ENCODE assay signal across 24 cellular contexts in the genomic region with DNA sequence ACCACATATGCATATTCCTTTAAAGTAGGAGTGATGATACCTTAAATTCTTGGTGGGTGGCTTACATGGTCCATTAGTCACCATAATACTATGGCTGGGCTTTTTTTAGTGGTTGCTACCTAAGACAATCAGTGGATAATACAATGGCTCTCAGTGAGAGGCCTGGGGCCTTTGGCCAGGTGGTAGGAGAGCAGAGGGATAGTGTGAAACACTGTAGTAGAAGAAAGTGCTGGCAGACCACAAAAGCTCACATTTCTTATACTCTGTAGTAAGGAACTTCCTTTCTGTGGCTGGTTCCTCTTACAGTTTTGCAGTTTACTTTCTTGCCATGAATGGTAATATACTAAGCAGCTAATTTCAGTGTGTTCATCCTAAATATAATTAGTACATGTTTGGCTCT.
DNase-seq lines count a peak whose midpoint lies in the region; ATAC-seq and TF ChIP-seq lines count a peak whose summit lies in the region.
"Had no signal": no experiment of that assay in that cellular context is flagged by ENCODE, and none has a peak within 500 bp of the region (broad histone marks: within the 10 kb centered on the region; RNA-seq: fewer than 3 reads in every experiment).

No MANE protein-coding gene starts in this region.

- peaks cover 21% of the 10 kb centered on the region for H3K4me1 Mint-ChIP-seq in WTC11
- no peaks in the 10 kb centered on the region for H3K4me1 Mint-ChIP-seq in activated CD8-positive, alpha-beta T cell treated with anti-CD3 and anti-CD28 coated beads for 36 hours (ENCODE audit: low read depth)
- H3K4me1 Mint-ChIP-seq: CD14-positive monocyte had no signal

- TF ChIP-seq POLR2A in right lobe of liver (IDR thresholded peaks at IDR 0.05), result no peak

- H3K4me1 ChIP-seq in right lobe of liver, result no peaks in the 10 kb centered on the region
- H3K4me1 ChIP-seq: heart right ventricle, sigmoid colon, tibial nerve had no signal

- H3K27ac ChIP-seq in right lobe of liver, result no peak overlapping the region
- H3K27ac ChIP-seq: heart right ventricle, sigmoid colon, tibial nerve, VCaP had no signal

- POLR2A ChIA-PET in WTC11 (lab: Charles Lee), result interaction anchor here (0.6 to 0.7 kb wide), 2 partner anchors 23 to 178 kb away, joined by 3 to 4 read pairs; no protein-coding TSS in a partner anchor
- POLR2A ChIA-PET in activated CD8-positive, alpha-beta T cell treated with anti-CD3 and anti-CD28 coated beads for 36 hours (lab: Charles Lee), result no interaction called here

- intact Hi-C loops in right lobe of liver (cut with DNase I), result no loop called here
- intact Hi-C loops in activated CD8-positive, alpha-beta T cell treated with anti-CD3 and anti-CD28 coated beads for 36 hours (cut with micrococcal nuclease), result no loop called here

- no peaks in the 10 kb centered on the region for H3K27me3 Mint-ChIP-seq in WTC11 (ENCODE audit: low read depth)
- no peaks in the 10 kb centered on the region for H3K27me3 Mint-ChIP-seq in activated CD8-positive, alpha-beta T cell treated with anti-CD3 and anti-CD28 coated beads for 36 hours
- H3K27me3 Mint-ChIP-seq: activated naive CD8-positive, alpha-beta T cell had no signal

- H3K36me3 Mint-ChIP-seq in WTC11, result no peaks in the 10 kb centered on the region
- no peaks in the 10 kb centered on the region for H3K36me3 Mint-ChIP-seq in activated CD8-positive, alpha-beta T cell treated with anti-CD3 and anti-CD28 coated beads for 36 hours (ENCODE audit: low read depth)
- H3K36me3 Mint-ChIP-seq: activated naive CD8-positive, alpha-beta T cell; CD14-positive monocyte had no signal

- H3K27ac Mint-ChIP-seq in WTC11, result no peak overlapping the region
- no peak overlapping the region for H3K27ac Mint-ChIP-seq in activated CD8-positive, alpha-beta T cell treated with anti-CD3 and anti-CD28 coated beads for 36 hours
- H3K27ac Mint-ChIP-seq: activated CD8-positive, alpha-beta T cell treated with anti-CD3 and anti-CD28 coated beads, Interleukin-2, amount 10 ng/mL, durations not matched to agents 7 days and 5 days; activated naive CD8-positive, alpha-beta T cell; CD14-positive monocyte; T-helper 1 cell treated with Interleukin-12 subunit alpha and Interleukin-12 subunit beta and Interleukin-4 antibody, amounts not matched to agents 30 μg/mL and 1 μg/mL, for 36 hours had no signal

- DNase-seq in WTC11 (ENCODE audit: low spot score) (no peak), DMS153 treated with DMSO at 0.1 percent for 48 hours (lab: John Stamatoyannopoulos, UW; ENCODE audit: unreplicated experiment) (no peak), right lobe of liver (no peak)
- no peak for DNase-seq in activated naive CD4-positive, alpha-beta T cell treated with Interleukin-2 at 50 U/mL for 16 hours
- DNase-seq in activated CD8-positive, alpha-beta T cell treated with anti-CD3 and anti-CD28 coated beads for 36 hours, result no peak
- DNase-seq: activated CD8-positive, alpha-beta T cell treated with anti-CD3 and anti-CD28 coated beads, Interleukin-2, amount 10 ng/mL, durations not matched to agents 7 days and 5 days; activated T-cell treated with anti-CD3 and anti-CD28 coated beads, Interleukin-2, amount 50 U/mL, for 48 hours; heart right ventricle; IMR-90; MV-4-11; NCI-H2081; NCI-H510A treated with DMSO at 0.1 percent for 48 hours; SIG-M5; sigmoid colon; stimulated activated naive CD4-positive, alpha-beta T cell treated with Interleukin-2 at 50 U/mL for 16 hours had no signal

- H3K27me3 ChIP-seq in right lobe of liver, result no peaks in the 10 kb centered on the region
- H3K27me3 ChIP-seq: heart right ventricle, sigmoid colon, tibial nerve had no signal

- CTCF ChIA-PET in WTC11 (lab: Charles Lee), result interaction anchor here (1.0 kb wide), 1 partner anchor 9 kb away, joined by 3 read pairs; no protein-coding TSS in a partner anchor
- CTCF ChIA-PET in activated CD8-positive, alpha-beta T cell treated with anti-CD3 and anti-CD28 coated beads for 36 hours (lab: Charles Lee), result no interaction called here

- ATAC-seq in GM18519 (IDR thresholded peaks at IDR 0.05; ENCODE audit: low FRiP score, unreplicated experiment) (peak; percentile 78), GM21390 (IDR thresholded peaks at IDR 0.05; ENCODE audit: unreplicated experiment) (peak; percentile 68), HG03095 (IDR thresholded peaks at IDR 0.05; ENCODE audit: unreplicated experiment) (peak; percentile 67), WTC11 (peak; percentile 91), right lobe of liver (no peak)
- ATAC-seq in activated CD8-positive, alpha-beta T cell treated with anti-CD3 and anti-CD28 coated beads for 36 hours, result no peak
- ATAC-seq: activated CD8-positive, alpha-beta T cell treated with anti-CD3 and anti-CD28 coated beads, Interleukin-2, amount 10 ng/mL, durations not matched to agents 7 days and 5 days; heart right ventricle had no signal

- TF ChIP-seq CTCF in WTC11 (IDR thresholded peaks at IDR 0.05) (no peak), right lobe of liver (IDR thresholded peaks at IDR 0.05) (no peak)
- TF ChIP-seq CTCF in activated CD8-positive, alpha-beta T cell treated with anti-CD3 and anti-CD28 coated beads for 36 hours (IDR thresholded peaks at IDR 0.05), result no peak

- no peak overlapping the region for H3K4me3 Mint-ChIP-seq in WTC11
- H3K4me3 Mint-ChIP-seq in activated CD8-positive, alpha-beta T cell treated with anti-CD3 and anti-CD28 coated beads for 36 hours, result no peak overlapping the region
- H3K4me3 Mint-ChIP-seq: activated CD8-positive, alpha-beta T cell treated with anti-CD3 and anti-CD28 coated beads, Interleukin-2, amount 10 ng/mL, durations not matched to agents 7 days and 5 days; activated naive CD8-positive, alpha-beta T cell; CD14-positive monocyte; T-helper 1 cell treated with Interleukin-12 subunit alpha and Interleukin-12 subunit beta and Interleukin-4 antibody, amounts not matched to agents 30 μg/mL and 1 μg/mL, for 36 hours had no signal

- H3K9me3 ChIP-seq in right lobe of liver, result no peaks in the 10 kb centered on the region
- H3K9me3 ChIP-seq: heart right ventricle, sigmoid colon, tibial nerve had no signal

- H3K36me3 ChIP-seq in right lobe of liver, result no peaks in the 10 kb centered on the region
- H3K36me3 ChIP-seq: heart right ventricle, sigmoid colon, tibial nerve had no signal

- H3K4me3 ChIP-seq in right lobe of liver, result no peak overlapping the region
- H3K4me3 ChIP-seq: heart right ventricle, lung, sigmoid colon, tibial nerve had no signal

- no peaks in the 10 kb centered on the region for H3K9me3 Mint-ChIP-seq in WTC11
- H3K9me3 Mint-ChIP-seq in activated CD8-positive, alpha-beta T cell treated with anti-CD3 and anti-CD28 coated beads for 36 hours, result no peaks in the 10 kb centered on the region
- H3K9me3 Mint-ChIP-seq: CD14-positive monocyte; T-helper 1 cell treated with Interleukin-12 subunit alpha and Interleukin-12 subunit beta and Interleukin-4 antibody, amounts not matched to agents 30 μg/mL and 1 μg/mL, for 36 hours had no signal

TF ChIP-seq in WTC11, 78 proteins besides CTCF, POLR2A, EP300 and RAD21 (continues in another document):
- no peak for TF ChIP-seq STAT6 (CRISPR knock-in tag; conservative IDR thresholded peaks at IDR 0.05; ENCODE audit: low read depth)
- TF ChIP-seq JAZF1 (CRISPR knock-in tag; IDR thresholded peaks at IDR 0.05), result no peak
- TF ChIP-seq ATF1 (CRISPR knock-in tag; IDR thresholded peaks at IDR 0.05), result no peak
- TF ChIP-seq, protein P1, sequence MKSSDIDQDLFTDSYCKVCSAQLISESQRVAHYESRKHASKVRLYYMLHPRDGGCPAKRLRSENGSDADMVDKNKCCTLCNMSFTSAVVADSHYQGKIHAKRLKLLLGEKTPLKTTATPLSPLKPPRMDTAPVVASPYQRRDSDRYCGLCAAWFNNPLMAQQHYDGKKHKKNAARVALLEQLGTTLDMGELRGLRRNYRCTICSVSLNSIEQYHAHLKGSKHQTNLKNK (CRISPR knock-in tag; IDR thresholded peaks at IDR 0.05), result no peak
- TF ChIP-seq, protein P2, sequence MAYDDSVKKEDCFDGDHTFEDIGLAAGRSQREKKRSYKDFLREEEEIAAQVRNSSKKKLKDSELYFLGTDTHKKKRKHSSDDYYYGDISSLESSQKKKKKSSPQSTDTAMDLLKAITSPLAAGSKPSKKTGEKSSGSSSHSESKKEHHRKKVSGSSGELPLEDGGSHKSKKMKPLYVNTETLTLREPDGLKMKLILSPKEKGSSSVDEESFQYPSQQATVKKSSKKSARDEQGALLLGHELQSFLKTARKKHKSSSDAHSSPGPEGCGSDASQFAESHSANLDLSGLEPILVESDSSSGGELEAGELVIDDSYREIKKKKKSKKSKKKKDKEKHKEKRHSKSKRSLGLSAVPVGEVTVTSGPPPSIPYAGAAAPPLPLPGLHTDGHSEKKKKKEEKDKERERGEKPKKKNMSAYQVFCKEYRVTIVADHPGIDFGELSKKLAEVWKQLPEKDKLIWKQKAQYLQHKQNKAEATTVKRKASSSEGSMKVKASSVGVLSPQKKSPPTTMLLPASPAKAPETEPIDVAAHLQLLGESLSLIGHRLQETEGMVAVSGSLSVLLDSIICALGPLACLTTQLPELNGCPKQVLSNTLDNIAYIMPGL (CRISPR knock-in tag; IDR thresholded peaks at IDR 0.05), result no peak
- no peak for TF ChIP-seq ZNF263 (CRISPR knock-in tag; IDR thresholded peaks at IDR 0.05; ENCODE audit: low read depth)
- TF ChIP-seq, protein P3, sequence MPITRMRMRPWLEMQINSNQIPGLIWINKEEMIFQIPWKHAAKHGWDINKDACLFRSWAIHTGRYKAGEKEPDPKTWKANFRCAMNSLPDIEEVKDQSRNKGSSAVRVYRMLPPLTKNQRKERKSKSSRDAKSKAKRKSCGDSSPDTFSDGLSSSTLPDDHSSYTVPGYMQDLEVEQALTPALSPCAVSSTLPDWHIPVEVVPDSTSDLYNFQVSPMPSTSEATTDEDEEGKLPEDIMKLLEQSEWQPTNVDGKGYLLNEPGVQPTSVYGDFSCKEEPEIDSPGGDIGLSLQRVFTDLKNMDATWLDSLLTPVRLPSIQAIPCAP (CRISPR knock-in tag; IDR thresholded peaks at IDR 0.05), result no peak

Comparison
In these comparisons a context has a peak if more than half of its experiments do, and no peak if none do; other contexts are left out.
1. ATAC-seq: peak in GM18519 (single experiment), GM21390 (single experiment), HG03095 (single experiment) and WTC11 (single experiment); none in right lobe of liver (0 of 4) and activated CD8-positive, alpha-beta T cell treated with anti-CD3 and anti-CD28 coated beads for 36 hours (single experiment).